ENCODE assay signal across 8 cellular contexts in genomic region chr15:41513282-41514227, GRCh38. TPM values are rescaled to one million over a fixed set of nuclear protein-coding genes. Genes with fewer than 3 reads are reported as not detected.
DNase-seq lines count a peak whose midpoint lies in the region; ATAC-seq, FAIRE-seq and TF ChIP-seq lines count a peak whose summit lies in the region.

TSS of gene LTK (minus strand) at chr15:41513827. CDS start at chr15:41513709, 118 bp downstream.

- no peak within 1 kb of the TSS for H3K4me3 ChIP-seq in mucosa of descending colon

- H3K9me3 Mint-ChIP-seq in central memory CD8-positive, alpha-beta T cell = no peaks in the 10 kb centered on the region

- H3K27me3 Mint-ChIP-seq in central memory CD8-positive, alpha-beta T cell = peaks cover 21% of the 10 kb centered on the region

- intact Hi-C loops in mucosa of descending colon (cut with DNase I, micrococcal nuclease) = no loop called here

- no peak within 1 kb of the TSS for H3K27ac Mint-ChIP-seq in central memory CD8-positive, alpha-beta T cell (ENCODE audit: low read depth)

- TF ChIP-seq CTCF in D721Med (IDR thresholded peaks at IDR 0.05; ENCODE audit: insufficient read depth, missing control alignments) (no peak), mucosa of descending colon (IDR thresholded peaks at IDR 0.05) (no peak)

- H3K9me3 ChIP-seq in mucosa of descending colon = no peaks in the 10 kb centered on the region

- peaks cover 25% of the 10 kb centered on the region for H3K4me1 Mint-ChIP-seq in central memory CD8-positive, alpha-beta T cell

- H3K36me3 Mint-ChIP-seq in central memory CD8-positive, alpha-beta T cell (ENCODE audit: insufficient read depth) = no peaks in the 10 kb centered on the region

- H3K4me1 ChIP-seq in mucosa of descending colon (ENCODE audit: low read depth) = peaks cover 32% of the 10 kb centered on the region

- H3K4me3 Mint-ChIP-seq in central memory CD8-positive, alpha-beta T cell = peak within 1 kb of the TSS; percentile 74

- DNase-seq in D721Med (ENCODE audit: insufficient read length, low spot score) (peak; percentile 86), NCI-H524 treated with DMSO at 0.1 percent for 48 hours (lab: John Stamatoyannopoulos, UW) (peak; percentile 37), mucosa of descending colon (peak in 2 of 3 donors; percentile 55 to 68), DMS 273 (lab: John Stamatoyannopoulos, UW; ENCODE audit: unreplicated experiment) (no peak), Ammon's horn (ENCODE audit: low spot score) (no peak)
- no peak for DNase-seq in central memory CD8-positive, alpha-beta T cell (ENCODE audit: low spot score in 2 of 2)

- H3K36me3 ChIP-seq in mucosa of descending colon (ENCODE audit: low read depth) = no peaks in the 10 kb centered on the region

- FAIRE-seq in D721Med (lab: Jason Lieb, UNC) = no peak

- no peak for ATAC-seq in central memory CD8-positive, alpha-beta T cell (replicated peaks; ENCODE audit: extremely low read depth, poor library complexity, severe bottlenecking)
- ATAC-seq in mucosa of descending colon (peak; percentile 26), GM18909 (IDR thresholded peaks at IDR 0.05; ENCODE audit: poor library complexity, unreplicated experiment) (no peak), GM19328 (IDR thresholded peaks at IDR 0.05; ENCODE audit: unreplicated experiment) (no peak)

RNA-seq across cellular contexts. Expression of gene LTK, which starts in this region (rescaled TPM):
- total RNA-seq in mucosa of descending colon = 10 to 100 TPM in 2 of 3 donors, 1 to 10 TPM in 1; 5.5 to 23.3 (median 13.3) TPM

Comparison
In these comparisons a context has a peak if more than half of its experiments do, and no peak if none do; other contexts are left out.
1. DNase-seq: peak in D721Med (single experiment), NCI-H524 treated with DMSO at 0.1 percent for 48 hours (single experiment) and mucosa of descending colon (2 of 3); none in central memory CD8-positive, alpha-beta T cell (0 of 2), DMS 273 (single experiment) and Ammon's horn (single experiment).